ENCODE assay signal across 21 cellular contexts in the genomic region with DNA sequence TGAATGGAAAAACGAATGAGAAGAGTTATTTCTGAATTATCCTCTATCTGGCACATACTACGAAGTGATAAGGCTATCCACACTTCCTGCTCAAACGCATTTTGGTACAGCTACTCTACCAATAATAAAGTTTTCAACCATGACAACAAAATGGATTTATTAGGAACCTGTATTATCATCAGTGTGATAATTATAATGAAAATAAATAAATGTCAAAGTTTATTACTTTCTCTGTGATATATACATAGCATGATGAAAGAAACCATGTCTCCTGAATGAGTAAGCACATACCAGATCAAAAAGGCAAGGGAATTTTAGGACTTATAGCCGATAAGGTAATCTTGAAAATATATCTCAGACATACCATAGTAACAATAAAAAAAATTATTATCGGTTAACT.
"Had no signal": no experiment of that assay in that cellular context is flagged by ENCODE, and none has a peak within 500 bp of the region (broad histone marks: within the 10 kb centered on the region; RNA-seq: fewer than 3 reads in every experiment).

No MANE protein-coding gene starts in this region.

- H3K9me3 ChIP-seq: esophagus muscularis mucosa, gastrocnemius medialis, heart right ventricle, left lung, lower lobe of right lung had no signal

- H3K27ac ChIP-seq: coronary artery, dorsolateral prefrontal cortex, esophagus muscularis mucosa, gastrocnemius medialis, heart right ventricle, left lung, lower lobe of right lung had no signal

- H3K4me1 Mint-ChIP-seq: mesothelial cell of epicardium; naive thymus-derived CD4-positive, alpha-beta T cell had no signal

- H3K36me3 Mint-ChIP-seq: mesothelial cell of epicardium; naive thymus-derived CD4-positive, alpha-beta T cell; natural killer cell had no signal

- H3K4me1 ChIP-seq: esophagus muscularis mucosa, gastrocnemius medialis, lower lobe of right lung had no signal

- ATAC-seq: gastrocnemius medialis; heart right ventricle; left cardiac atrium; left lung; left ventricle myocardium superior; lower lobe of right lung; naive thymus-derived CD4-positive, alpha-beta T cell; natural killer cell had no signal

- H3K27me3 ChIP-seq: dorsolateral prefrontal cortex, esophagus muscularis mucosa, gastrocnemius medialis, heart right ventricle, left lung had no signal

- H3K4me3 ChIP-seq: coronary artery, dorsolateral prefrontal cortex, esophagus muscularis mucosa, gastrocnemius medialis, heart right ventricle, left lung, lower lobe of right lung had no signal

- H3K27me3 Mint-ChIP-seq: naive thymus-derived CD4-positive, alpha-beta T cell had no signal

- H3K36me3 ChIP-seq: gastrocnemius medialis, left lung had no signal

- H3K9me3 Mint-ChIP-seq: mesothelial cell of epicardium; naive thymus-derived CD4-positive, alpha-beta T cell; natural killer cell had no signal

- H3K27ac Mint-ChIP-seq: mesothelial cell of epicardium; naive thymus-derived CD4-positive, alpha-beta T cell; natural killer cell had no signal

- DNase-seq: dermis blood vessel endothelial cell; dorsolateral prefrontal cortex; effector CD4-positive, alpha-beta T cell; effector memory CD4-positive, alpha-beta T cell; foreskin fibroblast; foreskin melanocyte; gastrocnemius medialis; glutamatergic neuron; head of caudate nucleus; heart right ventricle; hippocampal formation; left cardiac atrium; left lung; left ventricle myocardium superior; lower lobe of right lung; mesenchymal stem cell; naive thymus-derived CD4-positive, alpha-beta T cell; natural killer cell had no signal

- H3K4me3 Mint-ChIP-seq: mesothelial cell of epicardium; naive thymus-derived CD4-positive, alpha-beta T cell; natural killer cell had no signal
